ENCODE assay signal across 11 cellular contexts in the genomic region with DNA sequence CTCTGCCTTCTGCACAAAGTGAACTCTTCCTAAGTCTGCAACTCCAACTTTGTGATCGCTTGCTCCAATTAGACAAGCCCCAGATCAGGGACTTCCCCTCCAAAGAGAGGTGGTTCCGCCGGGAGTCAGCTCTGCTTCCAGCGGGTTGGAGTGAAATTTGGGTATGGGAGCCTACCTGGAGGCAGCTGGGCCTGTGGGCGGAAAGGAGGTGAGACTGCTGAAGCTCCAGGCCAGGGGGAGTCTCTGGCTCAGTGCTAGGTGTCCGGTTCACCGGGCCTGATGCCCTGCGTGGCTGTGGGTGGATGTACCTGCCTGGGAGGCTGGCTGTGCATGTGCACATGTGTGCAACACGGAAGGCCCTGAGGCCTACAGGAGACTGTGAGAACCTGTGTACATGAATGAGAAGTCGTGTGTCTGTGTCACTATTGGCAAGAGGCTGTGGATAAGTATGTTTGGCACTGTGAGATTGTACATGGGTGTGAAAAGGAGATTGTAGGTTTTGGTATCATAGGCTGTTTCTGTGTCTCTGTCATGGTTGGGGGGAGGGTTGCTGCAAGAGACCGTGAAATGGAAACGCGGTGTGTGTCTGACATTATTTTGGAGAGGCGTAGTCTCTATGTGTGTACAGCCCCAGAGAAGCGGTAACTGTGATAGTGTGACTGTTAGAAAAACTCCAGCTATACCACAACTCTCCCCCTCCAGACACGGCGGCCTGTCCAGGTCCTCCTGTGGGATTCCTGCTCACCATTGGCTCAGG. TPM values are rescaled to one million over a fixed set of nuclear protein-coding genes. Genes with fewer than 3 reads are reported as not detected.
DNase-seq lines count a peak whose midpoint lies in the region; FAIRE-seq and TF ChIP-seq lines count a peak whose summit lies in the region.
"Had no signal": no experiment of that assay in that cellular context is flagged by ENCODE, and none has a peak within 500 bp of the region (broad histone marks: within the 10 kb centered on the region; RNA-seq: fewer than 3 reads in every experiment).

No MANE protein-coding gene starts in this region.

- peak overlapping the region; percentile 7 to 71 (median 44) for H3K4me3 Mint-ChIP-seq in CD8-positive, alpha-beta memory T cell

- H3K4me2 ChIP-seq in endothelial cell of umbilical vein (ENCODE audit: insufficient read depth, low read length) (no peak overlapping the region), neural cell (ENCODE audit: low read length) (no peak overlapping the region)

- H3K4me1 Mint-ChIP-seq in CD8-positive, alpha-beta memory T cell, result peaks cover 35 to 56% (median 44%) of the 10 kb centered on the region in 3 donors

- WGBS in ovary, 3 donors, result 27 to 30% (median 30%) methylated on average over 17 of the region's 17 CpGs

- peak overlapping the region; percentile 7 for H3K9ac ChIP-seq in HUES6 (ENCODE audit: low read length)
- H3K9ac ChIP-seq in endothelial cell of umbilical vein (replicated peaks; ENCODE audit: extremely low read depth, insufficient read depth, low read length), result no peak overlapping the region
- no peak overlapping the region for H3K9ac ChIP-seq in neural cell (ENCODE audit: low read length)

- peak overlapping the region in 3 of 8 donors; percentile 44 to 87 (median 71) for H3K27ac Mint-ChIP-seq in CD8-positive, alpha-beta memory T cell

- FAIRE-seq in endothelial cell of umbilical vein (lab: Jason Lieb, UNC), result no peak

- H3K36me3 ChIP-seq in CD8-positive, alpha-beta memory T cell (ENCODE audit: insufficient read depth, low read length), result no peaks in the 10 kb centered on the region
- H3K36me3 ChIP-seq in HUES6 (ENCODE audit: control insufficient read depth, insufficient read depth, low read length) (no peaks in the 10 kb centered on the region), endothelial cell of umbilical vein (ENCODE audit: control insufficient read depth in 2 of 2, extremely low read depth in 1 of 2, insufficient read depth in 2 of 2, low read length in 2 of 2) (no peaks in the 10 kb centered on the region), neural cell (ENCODE audit: insufficient read depth, low read length) (no peaks in the 10 kb centered on the region), ovary (no peaks in the 10 kb centered on the region)
- H3K36me3 ChIP-seq: tibial nerve had no signal

- H3K9me2 ChIP-seq in neural cell (ENCODE audit: insufficient read depth, low read length), result no peaks in the 10 kb centered on the region

- dilution Hi-C loops in endothelial cell of umbilical vein (cut with MboI; ENCODE audit: extremely low pct_ligation_motif_present, low sequenced_read_pairs), result no loop called here

- intact Hi-C loops in endothelial cell of umbilical vein (cut with micrococcal nuclease) (no loop called here), ovary (cut with DNase I) (no loop called here)

- H3K79me2 ChIP-seq in endothelial cell of umbilical vein (ENCODE audit: control insufficient read depth, insufficient read depth, low read length) (no peaks in the 10 kb centered on the region), neural cell (replicated peaks; ENCODE audit: insufficient read depth, low read length) (no peaks in the 10 kb centered on the region)

- no TSS peak for BruUV-seq in endothelial cell of umbilical vein (replicated peaks; lab: Mats Ljungman, UMichigan)

- no peaks in the 10 kb centered on the region for H3K9me1 ChIP-seq in endothelial cell of umbilical vein (replicated peaks; ENCODE audit: control insufficient read depth, extremely low read depth, insufficient read depth, low read length)

- POLR2A ChIA-PET in CD8-positive, alpha-beta memory T cell (lab: Charles Lee), result no interaction called here
- POLR2A ChIA-PET in endothelial cell of umbilical vein (lab: Charles Lee), result no interaction called here

- H3K4me3 ChIP-seq in CD8-positive, alpha-beta memory T cell (ENCODE audit: low read length), result no peak overlapping the region
- H3K4me3 ChIP-seq in HUES6 (ENCODE audit: low read depth, low read length), result peak overlapping the region; percentile 54
- no peak overlapping the region for H3K4me3 ChIP-seq in endothelial cell of umbilical vein (replicated peaks in 1 of 3; ENCODE audit: insufficient read depth in 1 of 3, low read depth in 1 of 3, low read length in 3 of 3)
- H3K4me3 ChIP-seq in neural cell (ENCODE audit: low read length), result peak overlapping the region; percentile 46
- no peak overlapping the region for H3K4me3 ChIP-seq in ovary

- TF ChIP-seq CTCF in endothelial cell of umbilical vein (IDR thresholded peaks at IDR 0.05; ENCODE audit: extremely low read depth in 1 of 2, insufficient read depth in 1 of 2, low read depth in 1 of 2, low read length in 2 of 2) (no peak), neural cell (IDR thresholded peaks at IDR 0.05; ENCODE audit: poor library complexity, severe bottlenecking) (no peak), ovary (IDR thresholded peaks at IDR 0.05) (no peak)

- TF ChIP-seq POLR2A in endothelial cell of umbilical vein (IDR thresholded peaks at IDR 0.05; ENCODE audit: low read depth, low read length) (no peak), ovary (IDR thresholded peaks at IDR 0.05) (no peak)

- TF ChIP-seq RAD21 in neural cell (conservative IDR thresholded peaks at IDR 0.05), result no peak

- H3K36me3 Mint-ChIP-seq in CD8-positive, alpha-beta memory T cell, result peaks cover 0 to 3% (median 0%) of the 10 kb centered on the region in 3 donors

- CTCF ChIA-PET in CD8-positive, alpha-beta memory T cell (lab: Charles Lee), result interaction anchor here (0.8 kb wide), 1 partner anchor 11 kb away, joined by 3 read pairs; no protein-coding TSS in a partner anchor
- CTCF ChIA-PET in endothelial cell of umbilical vein (lab: Charles Lee), result no interaction called here

- H2AFZ ChIP-seq in endothelial cell of umbilical vein (ENCODE audit: low read depth, low read length) (no peak overlapping the region), neural cell (ENCODE audit: low read depth, low read length) (no peak overlapping the region)

- no peaks in the 10 kb centered on the region for H3K9me3 ChIP-seq in CD8-positive, alpha-beta memory T cell (ENCODE audit: low read length)
- H3K9me3 ChIP-seq in HUES6 (ENCODE audit: control insufficient read depth, insufficient read depth, low read depth, low read length) (no peaks in the 10 kb centered on the region), endothelial cell of umbilical vein (replicated peaks; ENCODE audit: control insufficient read depth, insufficient read depth, low read length) (no peaks in the 10 kb centered on the region), neural cell (ENCODE audit: low read length) (no peaks in the 10 kb centered on the region), ovary (no peaks in the 10 kb centered on the region)
- H3K9me3 ChIP-seq: tibial nerve had no signal

- TF ChIP-seq EP300 in neural cell (conservative IDR thresholded peaks at IDR 0.05; ENCODE audit: poor library complexity, severe bottlenecking), result no peak
- no peak for TF ChIP-seq EP300 in ovary (IDR thresholded peaks at IDR 0.05)

- no peaks in the 10 kb centered on the region for H3F3A ChIP-seq in neural cell (ENCODE audit: insufficient read depth, low read length, poor library complexity, severe bottlenecking)

- DNase-seq in CD8-positive, alpha-beta memory T cell, result no peak
- DNase-seq in endothelial cell of umbilical vein (ENCODE audit: low read depth, low spot score) (no peak), H4 (ENCODE audit: low spot score) (no peak), ovary (no peak), NCI-H1417 (lab: John Stamatoyannopoulos, UW) (no peak)
- DNase-seq: MM.1S, RPMI8226, T1000 had no signal

- H4K20me1 ChIP-seq in endothelial cell of umbilical vein (replicated peaks; ENCODE audit: control insufficient read depth, extremely low read depth, insufficient read depth, low read length), result no peaks in the 10 kb centered on the region
- no peaks in the 10 kb centered on the region for H4K20me1 ChIP-seq in neural cell (ENCODE audit: insufficient read depth)

- no peak overlapping the region for H3K27ac ChIP-seq in CD8-positive, alpha-beta memory T cell (ENCODE audit: low read depth, low read length)
- H3K27ac ChIP-seq in HUES6 (ENCODE audit: low read depth, low read length), result no peak overlapping the region
- no peak overlapping the region for H3K27ac ChIP-seq in endothelial cell of umbilical vein (ENCODE audit: insufficient read depth, low read depth, low read length)
- no peak overlapping the region for H3K27ac ChIP-seq in neural cell (ENCODE audit: low read length)
- H3K27ac ChIP-seq in ovary, result no peak overlapping the region
- H3K27ac ChIP-seq: tibial nerve had no signal

- H3K27me3 ChIP-seq in CD8-positive, alpha-beta memory T cell (ENCODE audit: insufficient read depth, low read length, poor library complexity, severe bottlenecking), result peaks cover 97% of the 10 kb centered on the region
- H3K27me3 ChIP-seq in HUES6 (ENCODE audit: control insufficient read depth, insufficient read depth, low read length) (peaks cover 100% of the 10 kb centered on the region), endothelial cell of umbilical vein (ENCODE audit: control insufficient read depth in 2 of 2, insufficient read depth in 2 of 2, low read length in 2 of 2) (peaks cover 87 to 100% of the 10 kb centered on the region in 2 experiments), neural cell (ENCODE audit: insufficient read depth, low read depth, low read length) (peaks cover 100% of the 10 kb centered on the region), ovary (peaks cover 20% of the 10 kb centered on the region)

- H3K9me3 Mint-ChIP-seq in CD8-positive, alpha-beta memory T cell, result peaks cover 0 to 7% (median 3%) of the 10 kb centered on the region in 5 donors

- peaks cover 78 to 83% of the 10 kb centered on the region in 2 donors for H3K27me3 Mint-ChIP-seq in CD8-positive, alpha-beta memory T cell

- H3K4me1 ChIP-seq in CD8-positive, alpha-beta memory T cell (ENCODE audit: insufficient read depth, low read length), result peaks cover 45% of the 10 kb centered on the region
- H3K4me1 ChIP-seq in HUES6 (ENCODE audit: control insufficient read depth, insufficient read depth, low read length), result peaks cover 61% of the 10 kb centered on the region
- H3K4me1 ChIP-seq in endothelial cell of umbilical vein (ENCODE audit: control insufficient read depth, extremely low read depth, insufficient read depth, low read length), result peaks cover 7% of the 10 kb centered on the region
- H3K4me1 ChIP-seq in ovary (ENCODE audit: insufficient read depth), result peaks cover 5% of the 10 kb centered on the region

RNA-seq across cellular contexts. Expression of a gene that starts 4.2 kb away (rescaled TPM):
- under 1 TPM; 0.46 to 0.51 TPM for total RNA-seq in CD8-positive, alpha-beta memory T cell
- polyA plus RNA-seq in CD8-positive, alpha-beta memory T cell, result not detected
- not detected in 2 replicates for total RNA-seq in endothelial cell of umbilical vein
- polyA plus RNA-seq in endothelial cell of umbilical vein, result not detected in 2 replicates
- not detected in 2 replicates for polyA plus RNA-seq in endothelial cell of umbilical vein (2011; cell fraction: cytosol; rRNA removed)
- not detected in 2 replicates for polyA plus RNA-seq in endothelial cell of umbilical vein (2011; cell fraction: nucleus; rRNA removed)
- polyA plus RNA-seq in endothelial cell of umbilical vein (2012), result not detected in 2 replicates
- not detected in 2 replicates for polyA minus RNA-seq in endothelial cell of umbilical vein
- polyA minus RNA-seq in endothelial cell of umbilical vein (2011; cell fraction: cytosol; rRNA and poly(A)+ RNA removed), result not detected
- polyA minus RNA-seq in endothelial cell of umbilical vein (2011; cell fraction: nucleus; rRNA and poly(A)+ RNA removed), result not detected in 2 replicates
- 1.4 and 2.5 TPM in 2 replicates for polyA plus RNA-seq in neural cell
- 0.35 and 0.49 TPM in 2 replicates for polyA minus RNA-seq in neural cell
- 0.39 and 0.97 TPM in 2 replicates for total RNA-seq in H4 (2014; rRNA removed; shearing (Covaris generic))
- 1 to 10 TPM in 2 of 7 donors, under 1 TPM in 2, not detected in 3; 0.34 to 3.6 (median 1.8) TPM for total RNA-seq in ovary
- polyA plus RNA-seq in ovary, result under 1 TPM in 1 of 2 donors, not detected in 1; 0.08 TPM
- total RNA-seq: tibial nerve had no signal

RNA-seq across cellular contexts. Expression of a gene that starts 7.3 kb away (rescaled TPM):
- total RNA-seq in CD8-positive, alpha-beta memory T cell, result 100 to 1,000 TPM; 122 to 130 TPM
- 92.7 TPM for polyA plus RNA-seq in CD8-positive, alpha-beta memory T cell
- total RNA-seq in endothelial cell of umbilical vein, result 44.8 and 47.2 TPM in 2 replicates
- 11.0 and 15.7 TPM in 2 replicates for polyA plus RNA-seq in endothelial cell of umbilical vein
- 16.5 and 17.7 TPM in 2 replicates for polyA plus RNA-seq in endothelial cell of umbilical vein (2011; cell fraction: cytosol; rRNA removed)
- polyA plus RNA-seq in endothelial cell of umbilical vein (2011; cell fraction: nucleus; rRNA removed), result 14.3 and 18.2 TPM in 2 replicates
- polyA plus RNA-seq in endothelial cell of umbilical vein (2012), result 39.9 and 47.6 TPM in 2 replicates
- polyA minus RNA-seq in endothelial cell of umbilical vein, result 12.7 and 13.5 TPM in 2 replicates
- 31.6 TPM for polyA minus RNA-seq in endothelial cell of umbilical vein (2011; cell fraction: cytosol; rRNA and poly(A)+ RNA removed)
- 12.0 and 14.4 TPM in 2 replicates for polyA minus RNA-seq in endothelial cell of umbilical vein (2011; cell fraction: nucleus; rRNA and poly(A)+ RNA removed)
- 12.7 and 13.4 TPM in 2 replicates for polyA plus RNA-seq in neural cell
- polyA minus RNA-seq in neural cell, result 22.9 and 26.0 TPM in 2 replicates
- total RNA-seq in H4 (2014; rRNA removed; shearing (Covaris generic)), result 45.1 and 47.1 TPM in 2 replicates
- 10 to 100 TPM; 28.5 to 48.2 (median 42.5) TPM for total RNA-seq in ovary
- 10 to 100 TPM; 38.7 to 73.6 TPM for polyA plus RNA-seq in ovary

Comparison
In these comparisons a context has a peak if more than half of its experiments do, and no peak if none do; other contexts are left out.
1. H3K4me3 ChIP-seq: peak in HUES6 (single experiment) and neural cell (single experiment); none in CD8-positive, alpha-beta memory T cell (single experiment), endothelial cell of umbilical vein (0 of 3) and ovary (single experiment).